Comparison of ENCODE assay signal across 1 cellular context in the genomic region with DNA sequence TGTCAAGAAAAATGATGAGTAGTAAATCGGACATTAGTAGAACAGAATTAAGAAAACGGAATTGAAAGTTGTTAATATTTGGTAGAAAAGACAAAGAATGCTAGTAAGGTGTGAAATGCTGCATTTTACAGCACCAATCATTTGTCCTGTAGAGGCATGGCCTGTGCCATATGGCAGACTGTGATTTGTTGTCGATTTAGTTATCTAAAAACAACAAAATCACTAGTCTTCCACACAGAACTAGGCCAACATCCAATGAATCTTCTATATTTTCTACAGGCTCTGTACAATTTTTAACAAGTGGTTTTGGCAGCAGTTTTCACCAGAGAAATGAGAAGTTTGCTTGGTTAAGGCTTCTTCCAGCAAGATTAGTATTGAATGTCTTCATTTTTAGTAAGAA.
TF ChIP-seq lines count a peak whose summit lies in the region.

No MANE protein-coding gene starts in this region.

TF ChIP-seq in HepG2, 621 proteins besides CTCF, POLR2A, EP300 and RAD21:
- no peak for TF ChIP-seq HNRNPLL (IDR thresholded peaks at IDR 0.05; ENCODE audit: low read depth, low read length, poor library complexity, severe bottlenecking)
- peak; percentile 60 for TF ChIP-seq AGO2 (optimal IDR thresholded peaks at IDR 0.05; ENCODE audit: low read depth, low read length)
- no peak for TF ChIP-seq HIVEP1 (CRISPR knock-in tag; IDR thresholded peaks at IDR 0.05)
- no peak for TF ChIP-seq MYNN (CRISPR knock-in tag; IDR thresholded peaks at IDR 0.05; ENCODE audit: low read depth)
- TF ChIP-seq RBM22 (optimal IDR thresholded peaks at IDR 0.05; ENCODE audit: low read length) = peak; percentile 73
- TF ChIP-seq, protein P1, sequence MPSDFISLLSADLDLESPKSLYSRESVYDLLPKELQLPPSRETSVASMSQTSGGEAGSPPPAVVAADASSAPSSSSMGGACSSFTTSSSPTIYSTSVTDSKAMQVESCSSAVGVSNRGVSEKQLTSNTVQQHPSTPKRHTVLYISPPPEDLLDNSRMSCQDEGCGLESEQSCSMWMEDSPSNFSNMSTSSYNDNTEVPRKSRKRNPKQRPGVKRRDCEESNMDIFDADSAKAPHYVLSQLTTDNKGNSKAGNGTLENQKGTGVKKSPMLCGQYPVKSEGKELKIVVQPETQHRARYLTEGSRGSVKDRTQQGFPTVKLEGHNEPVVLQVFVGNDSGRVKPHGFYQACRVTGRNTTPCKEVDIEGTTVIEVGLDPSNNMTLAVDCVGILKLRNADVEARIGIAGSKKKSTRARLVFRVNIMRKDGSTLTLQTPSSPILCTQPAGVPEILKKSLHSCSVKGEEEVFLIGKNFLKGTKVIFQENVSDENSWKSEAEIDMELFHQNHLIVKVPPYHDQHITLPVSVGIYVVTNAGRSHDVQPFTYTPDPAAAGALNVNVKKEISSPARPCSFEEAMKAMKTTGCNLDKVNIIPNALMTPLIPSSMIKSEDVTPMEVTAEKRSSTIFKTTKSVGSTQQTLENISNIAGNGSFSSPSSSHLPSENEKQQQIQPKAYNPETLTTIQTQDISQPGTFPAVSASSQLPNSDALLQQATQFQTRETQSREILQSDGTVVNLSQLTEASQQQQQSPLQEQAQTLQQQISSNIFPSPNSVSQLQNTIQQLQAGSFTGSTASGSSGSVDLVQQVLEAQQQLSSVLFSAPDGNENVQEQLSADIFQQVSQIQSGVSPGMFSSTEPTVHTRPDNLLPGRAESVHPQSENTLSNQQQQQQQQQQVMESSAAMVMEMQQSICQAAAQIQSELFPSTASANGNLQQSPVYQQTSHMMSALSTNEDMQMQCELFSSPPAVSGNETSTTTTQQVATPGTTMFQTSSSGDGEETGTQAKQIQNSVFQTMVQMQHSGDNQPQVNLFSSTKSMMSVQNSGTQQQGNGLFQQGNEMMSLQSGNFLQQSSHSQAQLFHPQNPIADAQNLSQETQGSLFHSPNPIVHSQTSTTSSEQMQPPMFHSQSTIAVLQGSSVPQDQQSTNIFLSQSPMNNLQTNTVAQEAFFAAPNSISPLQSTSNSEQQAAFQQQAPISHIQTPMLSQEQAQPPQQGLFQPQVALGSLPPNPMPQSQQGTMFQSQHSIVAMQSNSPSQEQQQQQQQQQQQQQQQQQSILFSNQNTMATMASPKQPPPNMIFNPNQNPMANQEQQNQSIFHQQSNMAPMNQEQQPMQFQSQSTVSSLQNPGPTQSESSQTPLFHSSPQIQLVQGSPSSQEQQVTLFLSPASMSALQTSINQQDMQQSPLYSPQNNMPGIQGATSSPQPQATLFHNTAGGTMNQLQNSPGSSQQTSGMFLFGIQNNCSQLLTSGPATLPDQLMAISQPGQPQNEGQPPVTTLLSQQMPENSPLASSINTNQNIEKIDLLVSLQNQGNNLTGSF (CRISPR knock-in tag; IDR thresholded peaks at IDR 0.05) = no peak
- no peak for TF ChIP-seq BCL6 (CRISPR knock-in tag; IDR thresholded peaks at IDR 0.05)
TF ChIP-seq in HepG2: peak in this region for 2.
